Comparison of ENCODE assay signal across 15 cellular contexts in the genomic region with DNA sequence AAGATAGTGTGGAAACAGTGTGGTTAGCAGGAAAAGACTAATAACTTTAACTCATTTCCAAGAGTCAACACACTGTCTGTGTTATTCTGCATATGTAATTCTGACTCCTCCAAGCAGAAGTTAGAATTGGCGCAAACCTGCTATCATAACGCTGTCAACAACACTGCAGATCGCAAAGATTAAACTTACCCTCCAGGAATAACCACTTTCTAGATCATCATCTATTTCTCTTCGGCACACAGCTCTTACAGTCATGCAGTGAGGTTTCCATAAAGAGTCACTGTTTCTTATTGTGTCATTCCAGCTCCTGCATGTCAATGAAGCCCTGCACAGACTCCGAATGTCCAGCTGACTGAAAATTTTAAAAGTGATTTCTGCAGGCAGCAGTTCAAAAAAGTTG. TPM values are rescaled to one million over a fixed set of nuclear protein-coding genes. Genes with fewer than 3 reads are reported as not detected.
A peak's percentile ranks its signal among the peaks of the same experiment; 100 is the strongest.
DNase-seq lines count a peak whose midpoint lies in the region; ATAC-seq and TF ChIP-seq lines count a peak whose summit lies in the region.
"Had no signal": no experiment of that assay in that cellular context is flagged by ENCODE, and none has a peak within 500 bp of the region (broad histone marks: within the 10 kb centered on the region; RNA-seq: fewer than 3 reads in every experiment).

No MANE protein-coding gene starts in this region.

- H3K27me3 Mint-ChIP-seq in CD4-positive, alpha-beta memory T cell, result no peaks in the 10 kb centered on the region
- no peaks in the 10 kb centered on the region for H3K27me3 Mint-ChIP-seq in central memory CD8-positive, alpha-beta T cell
- no peaks in the 10 kb centered on the region for H3K27me3 Mint-ChIP-seq in nephron (ENCODE audit: low read depth)

- H3K79me2 ChIP-seq in MM.1S (ENCODE audit: low read length), result peaks cover 12% of the 10 kb centered on the region

- POLR2A ChIA-PET in CD4-positive, alpha-beta memory T cell (lab: Charles Lee; ENCODE audit: partially characterized antibody), result interaction anchor here (1.0 to 5.1 kb wide), 10 partner anchors 12 to 460 kb away, joined by 3 to 17 read pairs (median 4); no protein-coding TSS in a partner anchor

- no peak overlapping the region for H3K9ac ChIP-seq in MM.1S (ENCODE audit: low read length)
- H3K9ac ChIP-seq: BLaER1 had no signal

- H3K27ac Mint-ChIP-seq in CD4-positive, alpha-beta memory T cell, result peak overlapping the region; percentile 32 to 98 (median 94)
- H3K27ac Mint-ChIP-seq in central memory CD8-positive, alpha-beta T cell (ENCODE audit: low read depth), result peak overlapping the region; percentile 61
- H3K27ac Mint-ChIP-seq in nephron, result no peak overlapping the region

- H4K20me1 ChIP-seq in MM.1S (ENCODE audit: insufficient read depth, low read length), result no peaks in the 10 kb centered on the region
- H4K20me1 ChIP-seq: BLaER1 had no signal

- no peak overlapping the region for H2AFZ ChIP-seq in MM.1S (ENCODE audit: low read length)

- CTCF ChIA-PET in CD4-positive, alpha-beta memory T cell (lab: Charles Lee; ENCODE audit: partially characterized antibody), result interaction anchor here (0.7 to 9.0 kb wide), 27 partner anchors 9 to 842 kb away, joined by 3 to 149 read pairs (median 11); a partner anchor contains a TSS

- no peak for DNase-seq in CD4-positive, alpha-beta memory T cell
- DNase-seq in MM.1S, result no peak
- DNase-seq in central memory CD8-positive, alpha-beta T cell (ENCODE audit: low spot score in 2 of 2), result no peak
- no peak for DNase-seq in HK-2 (ENCODE audit: unreplicated experiment)
- DNase-seq in right atrium auricular region (ENCODE audit: low spot score), result no peak
- no peak for DNase-seq in Peyer's patch
- DNase-seq: Caco-2, NCI-H1417 treated with DMSO at 0.1 percent for 48 hours, NCI-H2029 treated with DMSO at 0.1 percent for 48 hours, NCI-H524 treated with DMSO at 0.1 percent for 48 hours, OCI-M1 had no signal

- peaks cover 23% of the 10 kb centered on the region for H3F3A ChIP-seq in MM.1S (ENCODE audit: insufficient read depth, low read length)

- no peak for TF ChIP-seq POLR2A in Peyer's patch (IDR thresholded peaks at IDR 0.05)

- H3K4me3 ChIP-seq in CD4-positive, alpha-beta memory T cell (ENCODE audit: low read length in 2 of 2), result no peak overlapping the region
- H3K4me3 ChIP-seq in MM.1S (ENCODE audit: low read length), result no peak overlapping the region
- no peak overlapping the region for H3K4me3 ChIP-seq in right atrium auricular region
- H3K4me3 ChIP-seq in Peyer's patch, result no peak overlapping the region
- H3K4me3 ChIP-seq: BLaER1 had no signal

- H3K4me1 Mint-ChIP-seq in CD4-positive, alpha-beta memory T cell, result peaks cover 28 to 55% (median 40%) of the 10 kb centered on the region in 4 donors
- peaks cover 44% of the 10 kb centered on the region for H3K4me1 Mint-ChIP-seq in central memory CD8-positive, alpha-beta T cell
- peaks cover 12% of the 10 kb centered on the region for H3K4me1 Mint-ChIP-seq in nephron

- intact Hi-C loops in CD4-positive, alpha-beta memory T cell (cut with micrococcal nuclease), result loop anchor here (5.0 kb wide), 3 partner anchors 53 to 303 kb away; a partner anchor contains a TSS

- no peaks in the 10 kb centered on the region for H3K27me3 ChIP-seq in CD4-positive, alpha-beta memory T cell (ENCODE audit: insufficient read depth, low read length)
- no peaks in the 10 kb centered on the region for H3K27me3 ChIP-seq in MM.1S (replicated peaks; ENCODE audit: insufficient read depth, low read length)
- H3K27me3 ChIP-seq in right atrium auricular region, result no peaks in the 10 kb centered on the region
- H3K27me3 ChIP-seq in Peyer's patch, result no peaks in the 10 kb centered on the region
- H3K27me3 ChIP-seq: BLaER1 had no signal

- no peaks in the 10 kb centered on the region for H3K36me3 ChIP-seq in CD4-positive, alpha-beta memory T cell (ENCODE audit: insufficient read depth, low read length)
- H3K36me3 ChIP-seq in MM.1S (replicated peaks; ENCODE audit: insufficient read depth, low read length) (no peaks in the 10 kb centered on the region), right atrium auricular region (no peaks in the 10 kb centered on the region), Peyer's patch (no peaks in the 10 kb centered on the region)
- H3K36me3 ChIP-seq: BLaER1 had no signal

- peak overlapping the region in 5 of 8 donors; percentile 7 to 97 (median 69) for H3K4me3 Mint-ChIP-seq in CD4-positive, alpha-beta memory T cell
- H3K4me3 Mint-ChIP-seq in central memory CD8-positive, alpha-beta T cell, result peak overlapping the region; percentile 57
- peak overlapping the region in 2 of 3 experiments; percentile 46 to 56 for H3K4me3 Mint-ChIP-seq in nephron
- H3K4me3 Mint-ChIP-seq: HFFc6 had no signal

- no peaks in the 10 kb centered on the region for H3K9me3 ChIP-seq in CD4-positive, alpha-beta memory T cell (ENCODE audit: control insufficient read depth in 1 of 2, low read length in 2 of 2)
- H3K9me3 ChIP-seq in MM.1S (replicated peaks; ENCODE audit: insufficient read depth, low read length) (no peaks in the 10 kb centered on the region), right atrium auricular region (no peaks in the 10 kb centered on the region), Peyer's patch (no peaks in the 10 kb centered on the region)
- H3K9me3 ChIP-seq: BLaER1, Caco-2 had no signal

- H3K4me1 ChIP-seq in CD4-positive, alpha-beta memory T cell (ENCODE audit: insufficient read depth, low read length), result peaks cover 45% of the 10 kb centered on the region
- H3K4me1 ChIP-seq in MM.1S (ENCODE audit: low read length), result peaks cover 26% of the 10 kb centered on the region
- H3K4me1 ChIP-seq in right atrium auricular region, result peaks cover 0 to 17% of the 10 kb centered on the region in 2 donors
- H3K4me1 ChIP-seq in Peyer's patch, result peaks cover 0 to 8% (median 0%) of the 10 kb centered on the region in 4 donors

- H3K27ac ChIP-seq in CD4-positive, alpha-beta memory T cell (ENCODE audit: low read depth, low read length), result peak overlapping the region; percentile 96
- H3K27ac ChIP-seq in MM.1S (ENCODE audit: low read length), result peak overlapping the region; percentile 21; the same call in 1 of the 2 replicates
- no peak overlapping the region for H3K27ac ChIP-seq in right atrium auricular region
- no peak overlapping the region for H3K27ac ChIP-seq in Peyer's patch
- H3K27ac ChIP-seq: BLaER1, RWPE1 had no signal

- H3K9me2 ChIP-seq in MM.1S (replicated peaks; ENCODE audit: insufficient read depth, low read length), result no peaks in the 10 kb centered on the region

- no peaks in the 10 kb centered on the region for H3K9me3 Mint-ChIP-seq in CD4-positive, alpha-beta memory T cell
- H3K9me3 Mint-ChIP-seq in central memory CD8-positive, alpha-beta T cell, result no peaks in the 10 kb centered on the region
- no peaks in the 10 kb centered on the region for H3K9me3 Mint-ChIP-seq in nephron
- H3K9me3 Mint-ChIP-seq: HFFc6 had no signal

- peak overlapping the region; percentile 80; the same call in 1 of the 2 replicates for H3K4me2 ChIP-seq in MM.1S (ENCODE audit: low read depth, low read length)
- H3K4me2 ChIP-seq: BLaER1 had no signal

- H3K36me3 Mint-ChIP-seq in CD4-positive, alpha-beta memory T cell, result peaks cover 4 to 12% of the 10 kb centered on the region in 2 donors
- peaks cover 17% of the 10 kb centered on the region for H3K36me3 Mint-ChIP-seq in central memory CD8-positive, alpha-beta T cell (ENCODE audit: insufficient read depth)
- no peaks in the 10 kb centered on the region for H3K36me3 Mint-ChIP-seq in nephron (ENCODE audit: low read depth)

- TF ChIP-seq CTCF in MM.1S (IDR thresholded peaks at IDR 0.05; ENCODE audit: low read length), result no peak
- no peak for TF ChIP-seq CTCF in nephron (IDR thresholded peaks at IDR 0.05; ENCODE audit: unreplicated experiment in 3 of 3)
- no peak for TF ChIP-seq CTCF in right atrium auricular region (IDR thresholded peaks at IDR 0.05)
- no peak for TF ChIP-seq CTCF in Peyer's patch (IDR thresholded peaks at IDR 0.05)

- no peak for ATAC-seq in central memory CD8-positive, alpha-beta T cell (replicated peaks; ENCODE audit: extremely low read depth, poor library complexity, severe bottlenecking)

RNA-seq across cellular contexts. Expression of a gene that starts 2.4 kb away (rescaled TPM):
- total RNA-seq in CD4-positive, alpha-beta memory T cell, result 1 to 10 TPM; 6.4 to 6.5 TPM
- 1 to 10 TPM in 1 of 2 donors, under 1 TPM in 1; 0.67 to 1.2 TPM for polyA plus RNA-seq in CD4-positive, alpha-beta memory T cell
- under 1 TPM; 0.33 to 0.67 TPM for total RNA-seq in right atrium auricular region
- total RNA-seq in Peyer's patch, result 1 to 10 TPM in 3 of 4 donors, under 1 TPM in 1; 0.83 to 2.6 (median 1.4) TPM

RNA-seq across cellular contexts. Expression of a gene that starts 2.7 kb away (rescaled TPM):
- total RNA-seq in CD4-positive, alpha-beta memory T cell, result 1 to 10 TPM; 8.2 to 9.5 TPM
- polyA plus RNA-seq in CD4-positive, alpha-beta memory T cell, result 1 to 10 TPM; 2.9 to 3.2 TPM
- 1 to 10 TPM; 4.2 to 8.2 TPM for total RNA-seq in right atrium auricular region
- total RNA-seq in Peyer's patch, result 1 to 10 TPM in 3 of 4 donors, under 1 TPM in 1; 0.70 to 9.1 (median 2.0) TPM

Comparison
In these comparisons a context has a peak if more than half of its experiments do, and no peak if none do; other contexts are left out.
1. H3K27ac ChIP-seq: peak in CD4-positive, alpha-beta memory T cell (single experiment) and MM.1S (single experiment); none in right atrium auricular region (0 of 2) and Peyer's patch (0 of 4).
2. H3K27ac Mint-ChIP-seq: peak in CD4-positive, alpha-beta memory T cell (7 of 7) and central memory CD8-positive, alpha-beta T cell (single experiment); none in nephron (0 of 3).
3. Peak in every context shown above with its lines, with median percentiles within 50 percentile points of each other: H3K4me3 Mint-ChIP-seq.